1 cellular context compared by ENCODE assay signal in the genomic region with DNA sequence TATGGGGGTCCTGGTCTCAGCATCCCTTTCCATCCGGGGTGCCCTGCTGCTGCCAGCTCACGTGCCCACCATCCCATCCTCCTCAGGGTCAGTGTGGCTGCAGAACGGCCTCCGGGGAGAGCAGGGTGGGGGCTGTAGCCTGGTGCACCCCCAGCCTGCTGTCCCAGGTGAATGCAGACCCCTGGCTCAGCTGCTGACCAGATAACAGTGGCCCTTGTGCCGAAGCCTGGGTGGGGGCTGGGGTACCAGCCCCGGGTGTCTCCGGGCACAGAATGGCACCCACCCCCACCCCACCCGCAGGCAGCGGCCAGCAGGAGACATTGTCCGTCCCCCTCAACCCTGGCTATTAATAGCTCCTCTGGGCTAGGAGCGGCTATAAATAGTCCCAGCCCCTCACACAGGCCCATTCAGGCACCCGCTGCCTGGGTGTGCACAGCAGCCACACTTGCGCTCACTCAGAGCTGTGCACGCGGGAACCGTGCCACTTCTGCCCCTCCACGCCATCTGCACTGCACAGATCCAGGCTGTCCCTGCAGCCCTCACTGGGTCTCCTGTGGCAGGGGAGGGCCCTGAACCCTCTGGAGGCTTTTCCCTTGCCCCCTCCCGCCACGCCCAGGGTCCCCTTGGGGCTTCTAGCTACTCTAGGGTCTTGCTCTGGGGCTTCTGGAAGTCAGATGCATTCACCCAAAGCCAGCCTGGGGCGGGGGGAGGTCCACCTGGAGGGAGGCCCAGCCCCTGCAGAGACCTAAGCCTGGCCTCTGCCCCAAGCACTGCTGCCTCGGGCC.
TF ChIP-seq lines count a peak whose summit lies in the region.

No MANE protein-coding gene starts in this region.

TF ChIP-seq in IMR-90, 13 proteins besides CTCF, POLR2A, EP300 and RAD21 (continued from another document):
- TF ChIP-seq, protein P1, sequence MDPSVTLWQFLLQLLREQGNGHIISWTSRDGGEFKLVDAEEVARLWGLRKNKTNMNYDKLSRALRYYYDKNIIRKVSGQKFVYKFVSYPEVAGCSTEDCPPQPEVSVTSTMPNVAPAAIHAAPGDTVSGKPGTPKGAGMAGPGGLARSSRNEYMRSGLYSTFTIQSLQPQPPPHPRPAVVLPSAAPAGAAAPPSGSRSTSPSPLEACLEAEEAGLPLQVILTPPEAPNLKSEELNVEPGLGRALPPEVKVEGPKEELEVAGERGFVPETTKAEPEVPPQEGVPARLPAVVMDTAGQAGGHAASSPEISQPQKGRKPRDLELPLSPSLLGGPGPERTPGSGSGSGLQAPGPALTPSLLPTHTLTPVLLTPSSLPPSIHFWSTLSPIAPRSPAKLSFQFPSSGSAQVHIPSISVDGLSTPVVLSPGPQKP (IDR thresholded peaks at IDR 0.05; ENCODE audit: borderline replicate concordance, low read depth, low read length): no peak
TF ChIP-seq in IMR-90: peak in this region for 0.
